Comparison of ENCODE assay signal across 8 cellular contexts in the genomic region with DNA sequence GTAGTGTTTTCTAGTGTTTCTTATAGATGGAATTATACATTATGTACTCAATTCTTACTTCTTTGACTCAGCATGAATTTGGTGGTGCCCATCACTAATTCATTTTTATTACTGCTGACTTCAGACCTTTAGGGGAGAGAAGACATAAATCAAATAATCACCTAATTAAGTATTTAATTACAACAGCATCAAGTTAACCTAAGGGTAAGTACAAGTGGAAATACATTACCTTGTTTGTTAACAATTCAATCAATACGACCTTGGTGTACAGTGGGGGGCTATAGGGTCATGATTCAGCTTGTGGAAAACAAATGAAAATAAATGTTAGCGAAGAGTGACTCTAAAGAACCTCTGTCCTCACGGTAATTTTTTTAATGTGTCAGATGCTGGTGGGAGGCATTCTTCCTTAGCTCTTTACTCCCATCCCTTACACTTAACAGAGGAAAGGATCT. TPM values are rescaled to one million over a fixed set of nuclear protein-coding genes. Genes with fewer than 3 reads are reported as not detected.
A peak's percentile ranks its signal among the peaks of the same experiment; 100 is the strongest.
DNase-seq lines count a peak whose midpoint lies in the region; ATAC-seq and TF ChIP-seq lines count a peak whose summit lies in the region.

No MANE protein-coding gene starts in this region.

- peak overlapping the region; percentile 87 to 96 (median 94) for H3K27ac Mint-ChIP-seq in naive thymus-derived CD8-positive, alpha-beta T cell

- H3K9me3 ChIP-seq in KOPT-K1 (ENCODE audit: insufficient read depth, low read length, poor library complexity, severe bottlenecking) = no peaks in the 10 kb centered on the region
- H3K9me3 ChIP-seq in colonic mucosa = no peaks in the 10 kb centered on the region

- H3K27ac ChIP-seq in KOPT-K1 (ENCODE audit: low read depth, low read length, poor library complexity, severe bottlenecking) = peak overlapping the region; percentile 78
- peak overlapping the region; percentile 99 for H3K27ac ChIP-seq in colonic mucosa

- ATAC-seq in naive thymus-derived CD8-positive, alpha-beta T cell = no peak
- ATAC-seq in HG02970 (IDR thresholded peaks at IDR 0.05; ENCODE audit: low FRiP score, unreplicated experiment) = no peak
- ATAC-seq in GM21360 (IDR thresholded peaks at IDR 0.05; ENCODE audit: unreplicated experiment) = no peak
- no peak for ATAC-seq in GM21529 (IDR thresholded peaks at IDR 0.05; ENCODE audit: unreplicated experiment)

- H3K36me3 ChIP-seq in KOPT-K1 (ENCODE audit: insufficient read depth, low read length) = peaks cover 17% of the 10 kb centered on the region
- H3K36me3 ChIP-seq in colonic mucosa = no peaks in the 10 kb centered on the region

- CTCF ChIA-PET in AG04449 (lab: Yijun Ruan, JAX) = interaction anchor here (0.8 to 6.7 kb wide), 23 partner anchors 10 to 352 kb away, joined by 3 to 95 read pairs (median 3); no protein-coding TSS in a partner anchor

- H3K9me3 Mint-ChIP-seq in naive thymus-derived CD8-positive, alpha-beta T cell = no peaks in the 10 kb centered on the region

- no peaks in the 10 kb centered on the region for H3K27me3 ChIP-seq in colonic mucosa

- peak overlapping the region; percentile 83 to 92 (median 89) for H3K4me3 Mint-ChIP-seq in naive thymus-derived CD8-positive, alpha-beta T cell

- H3K36me3 Mint-ChIP-seq in naive thymus-derived CD8-positive, alpha-beta T cell = peaks cover 0 to 13% (median 3%) of the 10 kb centered on the region in 3 donors

- H3K4me1 Mint-ChIP-seq in naive thymus-derived CD8-positive, alpha-beta T cell = peaks cover 8 to 41% (median 31%) of the 10 kb centered on the region in 4 donors

- peak overlapping the region; percentile 76 to 96 for H3K9ac ChIP-seq in colonic mucosa (ENCODE audit: low read depth in 2 of 2, low read length in 2 of 2)

- DNase-seq in AG04449 (ENCODE audit: low read depth, low spot score) (no peak), colonic mucosa (no peak), OCI-M2 (lab: John Stamatoyannopoulos, UW; ENCODE audit: unreplicated experiment) (no peak)
- no peak for DNase-seq in naive thymus-derived CD8-positive, alpha-beta T cell

- TF ChIP-seq CTCF in AG04449 (IDR thresholded peaks at IDR 0.05; ENCODE audit: insufficient read depth, low read length, missing control alignments) = no peak
- no peak for TF ChIP-seq CTCF in colonic mucosa (IDR thresholded peaks at IDR 0.05)

- POLR2A ChIA-PET in AG04449 (lab: Yijun Ruan, JAX) = interaction anchor here (0.5 to 1.4 kb wide), 6 partner anchors 8 to 39 kb away, joined by 3 to 6 read pairs (median 3); no protein-coding TSS in a partner anchor
- POLR2A ChIA-PET in naive thymus-derived CD8-positive, alpha-beta T cell (lab: Charles Lee) = interaction anchor here (0.7 to 2.5 kb wide), 17 partner anchors 12 to 1336 kb away, joined by 3 to 9 read pairs (median 5); partner anchors contain the start of genes BTD, CCDC174, HACL1 and METTL6

- intact Hi-C loops in colonic mucosa (cut with DNase I) = no loop called here

- H3K4me1 ChIP-seq in colonic mucosa = peaks cover 5% of the 10 kb centered on the region

- H3K4me3 ChIP-seq in AG04449 (ENCODE audit: low read depth, low read length) = peak overlapping the region; percentile 64
- H3K4me3 ChIP-seq in colonic mucosa = peak overlapping the region; percentile 95

- H3K27me3 Mint-ChIP-seq in naive thymus-derived CD8-positive, alpha-beta T cell = no peaks in the 10 kb centered on the region

RNA-seq across cellular contexts. Expression of gene CAPN7, which starts 0.5 kb away (rescaled TPM):
- 10 to 100 TPM; 33.2 to 33.9 TPM for total RNA-seq in colonic mucosa
- total RNA-seq in naive thymus-derived CD8-positive, alpha-beta T cell = 100 to 1,000 TPM in 1 of 2 experiments, 10 to 100 TPM in 1; 98.6 to 101 TPM
- polyA plus RNA-seq in naive thymus-derived CD8-positive, alpha-beta T cell = 10 to 100 TPM; 17.8 to 33.2 (median 21.4) TPM
